In genomic region chr9:133037775-133038174, GRCh38 we compare ENCODE assay signal across 32 cellular contexts. TPM values are rescaled to one million over a fixed set of nuclear protein-coding genes. Genes with fewer than 3 reads are reported as not detected.
"Had no signal": no experiment of that assay in that cellular context is flagged by ENCODE, and none has a peak within 500 bp of the region (broad histone marks: within the 10 kb centered on the region; RNA-seq: fewer than 3 reads in every experiment).

No MANE protein-coding gene starts in this region.

- H3K27me3 Mint-ChIP-seq: activated B cell treated with CpG ODN at 0.5 μM for 24 hours; activated CD4-positive, alpha-beta T cell treated with anti-CD3 and anti-CD28 coated beads, Interleukin-2, amount 10 ng/mL, durations not matched to agents 24 days and 14 days; activated CD8-positive, alpha-beta memory T cell treated with anti-CD3 and anti-CD28 coated beads, Interleukin-2, amount 10 ng/mL, durations not matched to agents 7 days and 5 days; activated naive CD8-positive, alpha-beta T cell treated with anti-CD3 and anti-CD28 coated beads, Interleukin-2, amount 50 U/mL, for 24 hours; central memory CD8-positive, alpha-beta T cell had no signal

- DNase-seq: activated B cell treated with CpG ODN at 0.5 μM for 24 hours; activated CD4-positive, alpha-beta T cell treated with anti-CD3 and anti-CD28 coated beads for 1 hour; activated CD4-positive, alpha-beta T cell treated with anti-CD3 and anti-CD28 coated beads, Interleukin-2, amount 10 ng/mL, durations not matched to agents 24 days and 14 days; activated CD4-positive, alpha-beta T cell treated with anti-CD3 and anti-CD28 coated beads, Interleukin-2, amount 50 U/mL, for 48 hours; activated CD8-positive, alpha-beta memory T cell treated with anti-CD3 and anti-CD28 coated beads, Interleukin-2, amount 10 ng/mL, durations not matched to agents 7 days and 5 days; activated effector memory CD4-positive, alpha-beta T cell treated with anti-CD3 and anti-CD28 coated beads, Interleukin-2, amount 50 U/mL, for 16 hours; activated naive CD4-positive, alpha-beta T cell treated with Interleukin-2 at 50 U/mL for 16 hours; activated naive CD8-positive, alpha-beta T cell treated with anti-CD3 and anti-CD28 coated beads, Interleukin-2, amount 50 U/mL, for 24 hours; activated T-cell treated with anti-CD3 and anti-CD28 coated beads, Interleukin-2, amount 50 U/mL, for 4 hours; amniotic stem cell; KBM-7; MG63; MV-4-11; NCI-H1092 treated with DMSO at 0.1 percent for 48 hours; NCI-H1436; NCI-H1694 treated with DMSO at 0.1 percent for 48 hours; NCI-H2029 treated with DMSO at 0.1 percent for 48 hours; NCI-H345; NCI-H510A; NCI-H526 treated with DMSO at 0.1 percent for 48 hours; NCI-H82; Right ventricle myocardium superior; SJCRH30; SK-N-SH; T-helper 2 cell; T1000 had no signal

- H3K4me1 ChIP-seq: ascending aorta, Peyer's patch, SJCRH30 had no signal

- H3K9me3 ChIP-seq: ascending aorta, body of pancreas, MG63, Peyer's patch, SJCRH30, SK-N-SH had no signal

- H3K27ac Mint-ChIP-seq: activated B cell treated with CpG ODN at 0.5 μM for 24 hours; activated CD4-positive, alpha-beta T cell treated with anti-CD3 and anti-CD28 coated beads, Interleukin-2, amount 10 ng/mL, durations not matched to agents 24 days and 14 days; activated CD8-positive, alpha-beta memory T cell treated with anti-CD3 and anti-CD28 coated beads, Interleukin-2, amount 10 ng/mL, durations not matched to agents 7 days and 5 days; activated naive CD8-positive, alpha-beta T cell treated with anti-CD3 and anti-CD28 coated beads, Interleukin-2, amount 50 U/mL, for 24 hours had no signal

- H3K9me3 Mint-ChIP-seq: activated B cell treated with CpG ODN at 0.5 μM for 24 hours; activated CD4-positive, alpha-beta T cell treated with anti-CD3 and anti-CD28 coated beads, Interleukin-2, amount 10 ng/mL, durations not matched to agents 24 days and 14 days; activated naive CD4-positive, alpha-beta T cell treated with anti-CD3 and anti-CD28 coated beads, Interleukin-2, amount 50 U/mL, for 72 hours; activated naive CD8-positive, alpha-beta T cell treated with anti-CD3 and anti-CD28 coated beads, Interleukin-2, amount 50 U/mL, for 24 hours; activated T-cell treated with anti-CD3 and anti-CD28 coated beads, Interleukin-2, amount 50 U/mL, for 4 hours; central memory CD8-positive, alpha-beta T cell had no signal

- H3K4me3 ChIP-seq: ascending aorta, body of pancreas, MG63, Peyer's patch, SJCRH30 had no signal

- H3K4me3 Mint-ChIP-seq: activated B cell treated with CpG ODN at 0.5 μM for 24 hours; activated CD4-positive, alpha-beta T cell treated with anti-CD3 and anti-CD28 coated beads, Interleukin-2, amount 10 ng/mL, durations not matched to agents 24 days and 14 days; activated CD8-positive, alpha-beta memory T cell treated with anti-CD3 and anti-CD28 coated beads, Interleukin-2, amount 10 ng/mL, durations not matched to agents 7 days and 5 days; activated naive CD8-positive, alpha-beta T cell treated with anti-CD3 and anti-CD28 coated beads, Interleukin-2, amount 50 U/mL, for 24 hours; activated T-cell treated with anti-CD3 and anti-CD28 coated beads, Interleukin-2, amount 50 U/mL, for 4 hours; central memory CD8-positive, alpha-beta T cell had no signal

- H3K27ac ChIP-seq: ascending aorta, body of pancreas, Peyer's patch, RWPE1, SJCRH30 had no signal

- H3K27me3 ChIP-seq: ascending aorta, body of pancreas, MG63, Peyer's patch, SJCRH30 had no signal

- ATAC-seq: activated CD8-positive, alpha-beta memory T cell treated with anti-CD3 and anti-CD28 coated beads, Interleukin-2, amount 10 ng/mL, durations not matched to agents 7 days and 5 days; activated naive CD4-positive, alpha-beta T cell treated with anti-CD3 and anti-CD28 coated beads, Interleukin-2, amount 50 U/mL, for 72 hours; activated naive CD8-positive, alpha-beta T cell treated with anti-CD3 and anti-CD28 coated beads, Interleukin-2, amount 50 U/mL, for 24 hours; activated T-cell treated with anti-CD3 and anti-CD28 coated beads, Interleukin-2, amount 50 U/mL, for 4 hours; body of pancreas had no signal

RNA-seq across cellular contexts. Expression of gene CEL, which starts 24.0 kb away (rescaled TPM):
- total RNA-seq: ascending aorta had no signal

RNA-seq across cellular contexts. Expression of gene GFI1B, which starts 59.3 kb away (rescaled TPM):
- total RNA-seq: activated CD4-positive, alpha-beta T cell treated with anti-CD3 and anti-CD28 coated beads, Interleukin-2, amount 10 ng/mL, durations not matched to agents 24 days and 14 days; activated CD8-positive, alpha-beta memory T cell treated with anti-CD3 and anti-CD28 coated beads, Interleukin-2, amount 10 ng/mL, durations not matched to agents 7 days and 5 days; ascending aorta; body of pancreas; Right ventricle myocardium superior had no signal
- polyA plus RNA-seq: SK-N-SH had no signal
